In genomic region chr11:93505703-93506102, GRCh38 we compare ENCODE assay signal across 16 cellular contexts. TPM values are rescaled to one million over a fixed set of nuclear protein-coding genes. Genes with fewer than 3 reads are reported as not detected.
DNase-seq lines count a peak whose midpoint lies in the region; TF ChIP-seq lines count a peak whose summit lies in the region.
"Had no signal": no experiment of that assay in that cellular context is flagged by ENCODE, and none has a peak within 500 bp of the region (broad histone marks: within the 10 kb centered on the region; RNA-seq: fewer than 3 reads in every experiment).

No MANE protein-coding gene starts in this region.

- no peak overlapping the region for H3K23ac ChIP-seq in neuronal stem cell (ENCODE audit: low read depth, low read length, poor library complexity)

- H3K14ac ChIP-seq in neuronal stem cell (ENCODE audit: low read length) = no peak overlapping the region

- H3K36me3 ChIP-seq in HEK293 (ENCODE audit: control insufficient read depth in 2 of 2, insufficient read depth in 1 of 2, low read length in 2 of 2) (peaks cover 0 to 3% of the 10 kb centered on the region in 2 experiments; a peak in 1 of 3 replicates), neuronal stem cell (replicated peaks in 1 of 2; ENCODE audit: control insufficient read depth in 2 of 2, insufficient read depth in 2 of 2, low read length in 2 of 2) (peaks cover 0 to 3% of the 10 kb centered on the region in 2 donors)

- intact Hi-C loops in activated CD4-positive, alpha-beta memory T cell treated with anti-CD3 and anti-CD28 coated beads for 36 hours (cut with micrococcal nuclease) = no loop called here

- H3K4me3 ChIP-seq in HEK293 (ENCODE audit: low read depth, low read length) = no peak overlapping the region
- no peak overlapping the region for H3K4me3 ChIP-seq in neuronal stem cell (ENCODE audit: low read length in 2 of 2)
- H3K4me3 ChIP-seq: A549; BLaER1 treated with 17β-estradiol and CSF1 and Interleukin-3, amounts not matched to agents 10 nM and 100 nM had no signal

- H3K27ac ChIP-seq in 22Rv1 (peak overlapping the region; percentile 86), HEK293 (ENCODE audit: extremely low read depth, low read depth, low read length) (no peak overlapping the region), neuronal stem cell (replicated peaks; ENCODE audit: low read length) (no peak overlapping the region)
- H3K27ac ChIP-seq: A549; BLaER1 treated with 17β-estradiol and CSF1 and Interleukin-3, amounts not matched to agents 10 nM and 100 nM; C4-2B had no signal

- H2BK12ac ChIP-seq in neuronal stem cell (ENCODE audit: low read length) = no peak overlapping the region

- no peak overlapping the region for H3K4me3 Mint-ChIP-seq in activated CD4-positive, alpha-beta memory T cell treated with anti-CD3 and anti-CD28 coated beads for 36 hours
- H3K4me3 Mint-ChIP-seq: B cell; CD4-positive, alpha-beta T cell; CD8-positive, alpha-beta T cell had no signal

- WGBS in neuronal stem cell (ENCODE audit: extremely low coverage in 2 of 2, insufficient read length in 2 of 2, insufficient replicate concordance in 1 of 2), 2 donors = no CpG with 5 or more reads among the region's 3 CpGs

- no peaks in the 10 kb centered on the region for H3K27me3 Mint-ChIP-seq in activated CD4-positive, alpha-beta memory T cell treated with anti-CD3 and anti-CD28 coated beads for 36 hours
- H3K27me3 Mint-ChIP-seq: B cell; CD4-positive, alpha-beta T cell had no signal

- H2AK5ac ChIP-seq in neuronal stem cell (ENCODE audit: low read depth, low read length) = no peak overlapping the region

- no peak overlapping the region for H3K9ac ChIP-seq in neuronal stem cell (ENCODE audit: low read depth, low read length, poor library complexity)
- H3K9ac ChIP-seq: BLaER1 treated with 17β-estradiol and CSF1 and Interleukin-3, amounts not matched to agents 10 nM and 100 nM had no signal

- no peak overlapping the region for H4K8ac ChIP-seq in neuronal stem cell (ENCODE audit: low read depth, low read length)

- POLR2A ChIA-PET in HEK293 (lab: Yijun Ruan, JAX) = no interaction called here
- POLR2A ChIA-PET in activated CD4-positive, alpha-beta memory T cell treated with anti-CD3 and anti-CD28 coated beads for 36 hours (lab: Charles Lee) = interaction anchor here (0.6 kb wide), 1 partner anchor 7 kb away, joined by 3 read pairs; no protein-coding TSS in a partner anchor

- no peaks in the 10 kb centered on the region for H3K9me3 ChIP-seq in HEK293 (ENCODE audit: control insufficient read depth, insufficient read depth, low read depth, low read length)
- peaks cover 6 to 13% of the 10 kb centered on the region in 2 donors for H3K9me3 ChIP-seq in neuronal stem cell (replicated peaks in 1 of 2; ENCODE audit: control insufficient read depth in 2 of 2, insufficient read depth in 1 of 2, low read depth in 1 of 2, low read length in 2 of 2)
- H3K9me3 ChIP-seq: A549, Caco-2 had no signal

- H3K9me3 Mint-ChIP-seq in activated CD4-positive, alpha-beta memory T cell treated with anti-CD3 and anti-CD28 coated beads for 36 hours = peaks cover 8% of the 10 kb centered on the region
- H3K9me3 Mint-ChIP-seq: CD4-positive, alpha-beta T cell; CD8-positive, alpha-beta T cell had no signal

- no peak for TF ChIP-seq CTCF in 22Rv1 (IDR thresholded peaks at IDR 0.05)
- no peak for TF ChIP-seq CTCF in HEK293 (tag by site-specific recombination; IDR thresholded peaks at IDR 0.05)

- H4K91ac ChIP-seq in neuronal stem cell (ENCODE audit: low read depth, low read length, poor library complexity) = peak overlapping the region; percentile 38

- H3K79me1 ChIP-seq in neuronal stem cell (ENCODE audit: low read depth, low read length) = no peaks in the 10 kb centered on the region

- H3K4me1 ChIP-seq in HEK293 (ENCODE audit: control insufficient read depth, insufficient read depth, low read length) (no peaks in the 10 kb centered on the region), neuronal stem cell (ENCODE audit: control insufficient read depth in 2 of 2, insufficient read depth in 1 of 2, low read depth in 1 of 2, low read length in 2 of 2) (no peaks in the 10 kb centered on the region)
- H3K4me1 ChIP-seq: BLaER1 treated with 17β-estradiol and CSF1 and Interleukin-3, amounts not matched to agents 10 nM and 100 nM had no signal

- CTCF ChIA-PET in HEK293 (lab: Yijun Ruan, JAX) = interaction anchor here (0.6 kb wide), 1 partner anchor 16 kb away, joined by 3 read pairs; no protein-coding TSS in a partner anchor
- CTCF ChIA-PET in activated CD4-positive, alpha-beta memory T cell treated with anti-CD3 and anti-CD28 coated beads for 36 hours (lab: Charles Lee) = no interaction called here

- no peak overlapping the region for H2BK120ac ChIP-seq in neuronal stem cell (ENCODE audit: low read depth, low read length)

- no peak overlapping the region for H2BK5ac ChIP-seq in neuronal stem cell (ENCODE audit: low read length)

- H2BK15ac ChIP-seq in neuronal stem cell (ENCODE audit: low read length) = no peak overlapping the region

- no peaks in the 10 kb centered on the region for H3K27me3 ChIP-seq in neuronal stem cell (ENCODE audit: control insufficient read depth in 3 of 3, insufficient read depth in 3 of 3, low read depth in 1 of 3, low read length in 3 of 3)
- H3K27me3 ChIP-seq: BLaER1 treated with 17β-estradiol and CSF1 and Interleukin-3, amounts not matched to agents 10 nM and 100 nM had no signal

- DNase-seq in neuronal stem cell (ENCODE audit: low spot score) (no peak), activated gamma-delta T cell (lab: John Stamatoyannopoulos, UW) (no peak)
- DNase-seq in activated CD4-positive, alpha-beta memory T cell treated with anti-CD3 and anti-CD28 coated beads for 36 hours = no peak
- DNase-seq: AML-193; Caco-2; Calu3; CD4-positive, alpha-beta T cell; CD8-positive, alpha-beta T cell; DMS79 treated with DMSO at 0.1 percent for 48 hours; GF-D8 had no signal

- H3K4me1 Mint-ChIP-seq in activated CD4-positive, alpha-beta memory T cell treated with anti-CD3 and anti-CD28 coated beads for 36 hours (ENCODE audit: low read depth) = peaks cover 13% of the 10 kb centered on the region
- H3K4me1 Mint-ChIP-seq: B cell had no signal

- no peak overlapping the region for H3K4me2 ChIP-seq in neuronal stem cell (ENCODE audit: insufficient read depth, low read length, poor library complexity, severe bottlenecking)
- H3K4me2 ChIP-seq: A549; BLaER1 treated with 17β-estradiol and CSF1 and Interleukin-3, amounts not matched to agents 10 nM and 100 nM had no signal

- H3K27ac Mint-ChIP-seq in activated CD4-positive, alpha-beta memory T cell treated with anti-CD3 and anti-CD28 coated beads for 36 hours = no peak overlapping the region
- H3K27ac Mint-ChIP-seq: B cell; CD4-positive, alpha-beta T cell; CD8-positive, alpha-beta T cell had no signal

- H3K36me3 Mint-ChIP-seq in activated CD4-positive, alpha-beta memory T cell treated with anti-CD3 and anti-CD28 coated beads for 36 hours = peaks cover 11% of the 10 kb centered on the region
- H3K36me3 Mint-ChIP-seq: CD8-positive, alpha-beta T cell had no signal

- H3K4ac ChIP-seq in neuronal stem cell (ENCODE audit: low read length) = no peak overlapping the region

- H3K18ac ChIP-seq in neuronal stem cell (ENCODE audit: low read length) = no peak overlapping the region

- no peak overlapping the region for H2AFZ ChIP-seq in neuronal stem cell (ENCODE audit: low read length)

TF ChIP-seq in HEK293, 187 proteins besides CTCF, POLR2A, EP300 and RAD21:
- TF ChIP-seq ZNF76 (tag by site-specific recombination; IDR thresholded peaks at IDR 0.05; ENCODE audit: borderline replicate concordance, low read depth) (no peak), REST (tag by site-specific recombination; IDR thresholded peaks at IDR 0.05) (no peak), ZNF23 (tag by site-specific recombination; IDR thresholded peaks at IDR 0.05; ENCODE audit: borderline replicate concordance) (no peak), ZNF513 (tag by site-specific recombination; IDR thresholded peaks at IDR 0.05) (peak; percentile 82), GLI4 (tag by site-specific recombination; IDR thresholded peaks at IDR 0.05) (no peak)

RNA-seq across cellular contexts. Expression of gene SMCO4, which starts 37.5 kb away (rescaled TPM):
- polyA plus RNA-seq in neuronal stem cell (2013, experiment 1 of 2) = 43.7 TPM
- 48.5 TPM for polyA plus RNA-seq in neuronal stem cell (2013, experiment 2 of 2)
- 10 to 100 TPM; 40.9 to 41.2 TPM for total RNA-seq in activated CD4-positive, alpha-beta memory T cell treated with anti-CD3 and anti-CD28 coated beads for 36 hours
